Comparison of ENCODE assay signal across 18 cellular contexts in the genomic region with DNA sequence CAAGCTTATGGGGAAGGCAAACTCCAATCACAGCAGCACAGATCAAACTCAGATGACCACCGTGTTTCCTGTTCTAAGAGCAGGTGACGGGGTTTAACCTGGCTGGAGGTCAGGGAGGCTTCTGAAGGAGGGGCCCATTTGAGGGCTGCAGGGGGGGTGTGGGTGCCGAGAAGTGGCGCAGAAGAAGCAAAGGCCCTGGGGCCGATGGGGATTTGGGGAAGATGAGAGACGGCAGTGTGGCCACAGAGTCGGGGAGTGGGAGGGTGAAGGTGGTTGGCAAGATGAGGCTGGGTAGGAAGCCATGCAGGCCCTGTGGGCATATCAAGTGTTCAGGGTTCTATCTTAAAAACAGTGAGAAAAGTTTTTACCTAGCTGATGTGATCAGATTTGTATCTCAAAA.
"Had no signal": no experiment of that assay in that cellular context is flagged by ENCODE, and none has a peak within 500 bp of the region (broad histone marks: within the 10 kb centered on the region; RNA-seq: fewer than 3 reads in every experiment).

No MANE protein-coding gene starts in this region.

- H3K4me3 ChIP-seq: breast epithelium, neural progenitor cell, ovary, SK-N-MC, tibial artery, vagina had no signal

- H3K27ac Mint-ChIP-seq: neural progenitor cell, T-cell had no signal

- H3K36me3 ChIP-seq: breast epithelium, neural progenitor cell, ovary, WERI-Rb-1 had no signal

- H3K4me1 ChIP-seq: breast epithelium, neural progenitor cell, tibial artery, vagina had no signal

- H3K27me3 Mint-ChIP-seq: effector memory CD8-positive, alpha-beta T cell; T-cell had no signal

- FAIRE-seq: frontal cortex had no signal

- H3K9me3 Mint-ChIP-seq: effector memory CD8-positive, alpha-beta T cell; neural progenitor cell; T-cell had no signal

- H3K27me3 ChIP-seq: breast epithelium, neural progenitor cell, ovary, tibial artery, vagina had no signal

- H3K9me3 ChIP-seq: breast epithelium, ovary, tibial artery, vagina had no signal

- ATAC-seq: effector memory CD8-positive, alpha-beta T cell; T-cell had no signal

- H3K27ac ChIP-seq: breast epithelium, epithelial cell of prostate, neural progenitor cell, ovary, SK-N-MC, tibial artery, vagina, WERI-Rb-1 had no signal

- H3K9ac ChIP-seq: neural progenitor cell had no signal

- H3K4me3 Mint-ChIP-seq: effector memory CD8-positive, alpha-beta T cell; neural progenitor cell; T-cell had no signal

- H3K36me3 Mint-ChIP-seq: neural progenitor cell had no signal

- DNase-seq: activated gamma-delta T cell treated with Interleukin-2 at 50 U/mL for 16 hours; activated T-cell treated with anti-CD3 and anti-CD28 coated beads for 4 hours; dermis blood vessel endothelial cell; effector memory CD8-positive, alpha-beta T cell; head of caudate nucleus; left cardiac atrium; stimulated activated CD4-positive, alpha-beta T cell treated with anti-CD3 and anti-CD28 coated beads, Interleukin-12 subunit alpha, Interleukin-12 subunit beta, amount 100 ng/mL, for 4 hours; stimulated activated CD4-positive, alpha-beta T cell treated with anti-CD3 and anti-CD28 coated beads, Interleukin-2, amount 100 ng/mL, for 24 hours; T-cell; WERI-Rb-1 had no signal
